22 cellular contexts compared by ENCODE assay signal in the genomic region with DNA sequence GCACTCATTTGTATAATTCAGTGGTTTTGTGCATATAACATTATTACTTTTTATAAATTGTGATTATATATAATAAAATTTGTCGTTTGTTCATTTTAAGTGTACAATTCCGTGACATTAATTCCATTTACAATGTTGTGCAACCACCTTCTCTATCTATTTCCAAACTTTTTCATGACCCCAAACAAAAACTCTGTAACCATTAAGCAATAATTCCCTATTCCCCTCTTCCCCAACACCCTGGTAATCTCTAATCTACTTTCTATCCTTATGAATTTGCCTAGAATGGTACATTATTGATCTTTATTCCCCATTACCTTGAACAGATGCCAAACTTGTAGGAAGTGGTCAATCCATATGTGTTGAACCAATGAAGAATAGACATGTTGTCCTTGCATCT.
"Had no signal": no experiment of that assay in that cellular context is flagged by ENCODE, and none has a peak within 500 bp of the region (broad histone marks: within the 10 kb centered on the region; RNA-seq: fewer than 3 reads in every experiment).

No MANE protein-coding gene starts in this region.

- H3K27me3 ChIP-seq: colonic mucosa, esophagus muscularis mucosa, foreskin keratinocyte, gastrocnemius medialis had no signal

- H3K9me3 ChIP-seq: colonic mucosa, esophagus muscularis mucosa, gastrocnemius medialis, heart right ventricle, left ventricle myocardium inferior, lower lobe of right lung, mucosa of descending colon had no signal

- H3K4me1 ChIP-seq: colonic mucosa, foreskin keratinocyte had no signal

- DNase-seq: colonic mucosa; cortex of kidney; effector CD4-positive, alpha-beta T cell; effector memory CD4-positive, alpha-beta T cell; foreskin keratinocyte; gastrocnemius medialis; glutamatergic neuron; head of caudate nucleus; heart right ventricle; hippocampal formation; left colon; left ventricle myocardium inferior; lower lobe of right lung; mesenchymal stem cell; mucosa of descending colon; naive B cell had no signal

- ATAC-seq: foreskin keratinocyte, gastrocnemius medialis, heart right ventricle, left colon, lower lobe of right lung, mucosa of descending colon had no signal

- H3K4me3 ChIP-seq: colonic mucosa, esophagus muscularis mucosa, gastrocnemius medialis, heart right ventricle, left ventricle myocardium inferior, lower lobe of right lung, mucosa of descending colon had no signal

- H3K4me1 Mint-ChIP-seq: naive B cell had no signal

- H3K4me3 Mint-ChIP-seq: dendritic cell treated with granulocyte-macrophage colony-stimulating factor and Interleukin-4, amounts not matched to agents 40 ng/mL and 50 ng/mL, for 4 days; mesothelial cell of epicardium; naive B cell had no signal

- H3K9me3 Mint-ChIP-seq: dendritic cell treated with granulocyte-macrophage colony-stimulating factor and Interleukin-4, amounts not matched to agents 40 ng/mL and 50 ng/mL, for 4 days; mesothelial cell of epicardium; naive B cell had no signal

- H3K36me3 Mint-ChIP-seq: mesothelial cell of epicardium, naive B cell had no signal

- H3K27ac Mint-ChIP-seq: dendritic cell treated with granulocyte-macrophage colony-stimulating factor and Interleukin-4, amounts not matched to agents 40 ng/mL and 50 ng/mL, for 4 days; mesothelial cell of epicardium had no signal

- H3K36me3 ChIP-seq: colonic mucosa, esophagus muscularis mucosa, gastrocnemius medialis, heart right ventricle, left ventricle myocardium inferior, lower lobe of right lung had no signal

- FAIRE-seq: endothelial cell of umbilical vein, islet of Langerhans, keratinocyte had no signal

- H3K27ac ChIP-seq: colonic mucosa, esophagus muscularis mucosa, foreskin keratinocyte, gastrocnemius medialis, heart right ventricle, left ventricle myocardium inferior, lower lobe of right lung had no signal
